1 cellular context compared by ENCODE assay signal in the genomic region with DNA sequence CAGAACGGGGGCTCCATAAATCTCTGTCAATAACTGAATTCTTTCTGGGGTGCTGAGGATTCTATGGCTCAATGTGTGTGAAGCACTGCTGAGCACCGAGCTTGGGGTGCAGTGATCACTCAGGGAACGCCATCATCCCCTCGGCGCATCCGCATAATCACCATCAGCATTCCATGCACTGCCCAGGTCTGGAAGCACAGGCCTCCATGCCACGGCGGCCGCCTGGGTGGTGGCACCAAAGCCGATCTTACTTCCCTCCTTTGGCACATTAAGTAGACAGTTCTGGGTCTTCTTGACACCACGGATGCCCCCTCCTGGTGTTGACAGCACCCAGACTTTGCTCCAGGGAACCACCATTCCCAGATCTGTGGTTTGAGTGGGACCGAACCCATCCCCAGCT.
TF ChIP-seq lines count a peak whose summit lies in the region.

No MANE protein-coding gene starts in this region.

TF ChIP-seq in H1, 55 proteins besides CTCF, POLR2A, EP300 and RAD21:
- TF ChIP-seq BACH1 (IDR thresholded peaks at IDR 0.05; ENCODE audit: low read length) (no peak), SAP30 (IDR thresholded peaks at IDR 0.05; ENCODE audit: insufficient read depth, insufficient replicate concordance, low read length) (no peak), RNF2 (IDR thresholded peaks at IDR 0.05; ENCODE audit: borderline replicate concordance, low read depth, low read length, missing control alignments, poor library complexity, severe bottlenecking) (no peak), CBX5 (IDR thresholded peaks at IDR 0.05; ENCODE audit: low read depth, low read length) (no peak)
